Comparison of ENCODE assay signal across 8 cellular contexts in the genomic region with DNA sequence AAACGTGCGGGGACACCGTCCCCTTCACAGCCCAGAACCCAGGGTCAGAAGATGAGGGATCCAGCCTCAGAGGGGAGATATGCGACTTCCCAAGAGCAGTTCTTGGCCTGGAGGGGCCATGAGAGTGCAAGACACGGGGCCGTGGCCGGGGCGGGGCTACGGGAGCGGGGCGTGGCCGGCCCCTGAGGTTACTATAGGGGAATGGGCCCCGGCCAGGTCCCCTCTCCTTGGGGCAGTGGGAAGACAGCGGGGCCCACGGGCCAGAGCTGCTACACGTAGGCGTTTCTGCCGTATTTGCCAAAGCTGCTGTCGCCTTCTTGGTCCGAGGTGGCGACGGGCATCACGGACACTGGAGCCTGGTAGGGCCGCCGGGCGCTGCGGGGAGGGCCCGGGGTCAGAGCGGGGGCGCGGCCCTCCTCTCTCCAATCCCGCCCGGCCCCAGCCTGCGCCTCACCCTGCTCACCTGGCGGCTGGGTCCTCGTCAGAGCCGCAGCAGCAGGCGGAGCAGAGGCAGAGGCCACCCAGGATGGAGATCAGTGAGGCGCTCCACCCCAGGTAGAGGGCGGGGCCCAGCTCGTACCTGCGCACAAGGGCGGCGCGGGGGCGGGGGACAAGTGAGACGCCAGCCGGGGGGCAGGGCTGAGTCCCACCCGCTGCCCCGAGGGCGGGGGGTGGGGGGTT. TPM values are rescaled to one million over a fixed set of nuclear protein-coding genes. Genes with fewer than 3 reads are reported as not detected.
DNase-seq lines count a peak whose midpoint lies in the region; FAIRE-seq and TF ChIP-seq lines count a peak whose summit lies in the region.
"Had no signal": no experiment of that assay in that cellular context is flagged by ENCODE, and none has a peak within 500 bp of the region (broad histone marks: within the 10 kb centered on the region; RNA-seq: fewer than 3 reads in every experiment).

No MANE protein-coding gene starts in this region.

- H3K27ac ChIP-seq in brain microvascular endothelial cell (no peak overlapping the region), kidney (ENCODE audit: low read depth in 2 of 2, low read length in 2 of 2) (peak overlapping the region; percentile 63 to 69), thymus (ENCODE audit: low read depth) (peak overlapping the region; percentile 31)

- H3K27me3 ChIP-seq in brain microvascular endothelial cell (replicated peaks) (no peaks in the 10 kb centered on the region), thymus (ENCODE audit: control insufficient read depth, insufficient read depth) (no peaks in the 10 kb centered on the region)

- 93% methylated on average over 51 of the region's 51 CpGs for WGBS in thymus

- TF ChIP-seq CTCF in brain microvascular endothelial cell (IDR thresholded peaks at IDR 0.05; ENCODE audit: low read depth, low read length, missing control alignments) (no peak), kidney (IDR thresholded peaks at IDR 0.05; ENCODE audit: borderline replicate concordance, extremely low read depth, insufficient read depth) (no peak)

- in situ Hi-C loops in brain microvascular endothelial cell (cut with HindIII; ENCODE audit: low pct_ligation_motif_present, low sequenced_read_pairs): no loop called here

- peaks cover 6 to 10% of the 10 kb centered on the region in 2 donors for H3K4me1 ChIP-seq in kidney (ENCODE audit: control insufficient read depth in 1 of 2, insufficient read depth in 1 of 2, low read depth in 1 of 2, low read length in 2 of 2)
- no peaks in the 10 kb centered on the region for H3K4me1 ChIP-seq in thymus (ENCODE audit: control insufficient read depth, insufficient read depth, low read length)

- peak overlapping the region in 1 of 2 donors; percentile 59 for H3K9ac ChIP-seq in kidney (ENCODE audit: low read length in 2 of 2)

- H3K4me3 ChIP-seq in brain microvascular endothelial cell (ENCODE audit: low read depth, low read length): peak overlapping the region; percentile 26
- peak overlapping the region in 1 of 2 donors; percentile 43 for H3K4me3 ChIP-seq in kidney (ENCODE audit: low read length in 2 of 2)
- H3K4me3 ChIP-seq in thymus (ENCODE audit: low read length): no peak overlapping the region

- intact Hi-C loops in kidney (cut with DNase I): no loop called here

- no peak for FAIRE-seq in kidney (lab: Jason Lieb, UNC)

- DNase-seq in NCI-H146 (lab: John Stamatoyannopoulos, UW): peak; percentile 85
- DNase-seq in brain microvascular endothelial cell: no peak
- DNase-seq in kidney: peak; percentile 87
- no peak for DNase-seq in NCI-H2227 (lab: John Stamatoyannopoulos, UW; ENCODE audit: unreplicated experiment)
- DNase-seq in NCI-H187 treated with DMSO at 0.1 percent for 48 hours (lab: John Stamatoyannopoulos, UW): no peak
- DNase-seq in CD1c-positive myeloid dendritic cell (ENCODE audit: extremely low spot score): no peak
- DNase-seq: activated CD4-positive, CD25-positive, alpha-beta regulatory T cell had no signal

- H3K9me3 ChIP-seq in kidney (ENCODE audit: control insufficient read depth in 1 of 2, low read length in 2 of 2) (no peaks in the 10 kb centered on the region), thymus (ENCODE audit: control insufficient read depth) (no peaks in the 10 kb centered on the region)

- H3K36me3 ChIP-seq in brain microvascular endothelial cell (replicated peaks) (peaks cover 17% of the 10 kb centered on the region), kidney (ENCODE audit: control insufficient read depth in 1 of 2, insufficient read depth in 2 of 2, low read length in 2 of 2) (peaks cover 0 to 5% of the 10 kb centered on the region in 2 donors), thymus (ENCODE audit: control insufficient read depth, insufficient read depth) (peaks cover 61% of the 10 kb centered on the region)

RNA-seq across cellular contexts. Expression of gene CLDN15, which starts 5.3 kb away (rescaled TPM):
- total RNA-seq in kidney: 11.9 TPM
- polyA plus RNA-seq in kidney (ENCODE audit: insufficient read depth, low read depth, low replicate concordance) (13.3 TPM), thymus (34.2 TPM)

RNA-seq across cellular contexts. Expression of gene FIS1, which starts 12.6 kb away (rescaled TPM):
- total RNA-seq in kidney: 180 TPM
- 472 TPM for polyA plus RNA-seq in kidney (ENCODE audit: insufficient read depth, low read depth, low replicate concordance)
- polyA plus RNA-seq in thymus: 148 TPM

RNA-seq across cellular contexts. Expression of gene ZNHIT1, which starts 14.3 kb away (rescaled TPM):
- 74.9 TPM for total RNA-seq in kidney
- polyA plus RNA-seq in kidney (ENCODE audit: insufficient read depth, low read depth, low replicate concordance): 208 TPM
- polyA plus RNA-seq in thymus: 103 TPM

RNA-seq across cellular contexts. Expression of gene PLOD3, which starts 14.9 kb away (rescaled TPM):
- total RNA-seq in kidney: 78.8 TPM
- polyA plus RNA-seq in kidney (ENCODE audit: insufficient read depth, low read depth, low replicate concordance) (53.5 TPM), thymus (32.0 TPM)

RNA-seq across cellular contexts. Expression of gene MOGAT3, which starts 31.4 kb away (rescaled TPM):
- total RNA-seq in kidney: 0.25 TPM
- 0.37 TPM for polyA plus RNA-seq in kidney (ENCODE audit: insufficient read depth, low read depth, low replicate concordance)
- polyA plus RNA-seq in thymus: 0.11 TPM

Comparison
In these comparisons a context has a peak if more than half of its experiments do, and no peak if none do; other contexts are left out.
1. DNase-seq: peak in NCI-H146 (single experiment) and kidney (single experiment); none in brain microvascular endothelial cell (single experiment), NCI-H2227 (single experiment), NCI-H187 treated with DMSO at 0.1 percent for 48 hours (single experiment) and CD1c-positive myeloid dendritic cell (single experiment).